Comparison of ENCODE assay signal across 8 cellular contexts in genomic region chr19:32822916-32823746, GRCh38. TPM values are rescaled to one million over a fixed set of nuclear protein-coding genes. Genes with fewer than 3 reads are reported as not detected.
"Had no signal": no experiment of that assay in that cellular context is flagged by ENCODE, and none has a peak within 500 bp of the region (broad histone marks: within the 10 kb centered on the region; RNA-seq: fewer than 3 reads in every experiment).

No MANE protein-coding gene starts in this region.

- H3K36me3 ChIP-seq: HAP-1 had no signal

- H3K4me3 ChIP-seq: GM23248, HAP-1, K562 had no signal

- H3K27ac ChIP-seq: GM23248 had no signal

- ATAC-seq: HCT116 had no signal

- H2AFZ ChIP-seq: GM23248 had no signal

- H3K4me1 ChIP-seq: HAP-1 had no signal

- H3K9me3 ChIP-seq: HAP-1 had no signal

- H3K9ac ChIP-seq: GM23248 had no signal

- DNase-seq: GM23248, GOT3, H7, IMR-90 had no signal

RNA-seq across cellular contexts. Expression of gene SLC7A9, which starts 46.4 kb away (rescaled TPM):
- total RNA-seq: GM23248, H4, H7, IMR-90, K562 had no signal
- polyA plus RNA-seq: GM23248, IMR-90, K562 had no signal
